8 cellular contexts compared by ENCODE assay signal in the genomic region with DNA sequence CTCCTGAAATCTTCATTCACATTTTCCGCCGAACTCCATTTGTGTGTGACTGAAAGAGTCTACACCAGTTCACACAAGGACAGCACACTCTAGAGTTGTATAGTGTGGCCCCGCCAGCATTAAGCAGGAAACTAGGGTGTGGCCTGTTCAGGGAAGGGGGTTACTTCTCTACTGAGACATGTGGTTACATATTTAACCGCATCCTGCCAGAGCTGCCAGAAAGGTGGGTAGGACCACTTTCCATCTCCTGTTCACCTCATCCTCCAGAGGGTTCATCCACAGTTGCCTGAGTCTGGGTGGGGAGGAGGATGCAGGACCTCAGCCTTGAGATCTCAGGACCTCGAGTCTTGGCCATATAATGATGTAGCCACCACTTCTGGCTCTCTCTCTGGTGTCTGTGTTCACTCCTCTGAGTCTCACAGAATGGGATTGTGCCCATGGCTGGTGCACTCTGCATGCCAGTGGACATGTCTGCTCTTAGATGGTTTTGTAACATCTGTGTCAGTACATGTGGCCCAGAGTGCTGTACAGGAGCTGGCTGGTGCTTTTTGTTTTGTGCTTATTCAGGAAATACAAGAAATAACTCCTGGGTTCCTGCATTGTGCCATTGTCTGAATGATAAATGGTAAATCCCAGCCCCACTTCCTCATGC. TPM values are rescaled to one million over a fixed set of nuclear protein-coding genes. Genes with fewer than 3 reads are reported as not detected.
DNase-seq lines count a peak whose midpoint lies in the region; ATAC-seq and TF ChIP-seq lines count a peak whose summit lies in the region.

No MANE protein-coding gene starts in this region.

- H3K9me3 ChIP-seq in heart left ventricle (peaks cover 0 to 11% (median 0%) of the 10 kb centered on the region in 12 donors), tibial nerve (peaks cover 0 to 22% (median 0%) of the 10 kb centered on the region in 4 donors)

- H3K27ac ChIP-seq in heart left ventricle = peak overlapping the region in 9 of 12 donors; percentile 29 to 79 (median 45)
- H3K27ac ChIP-seq in tibial nerve = no peak overlapping the region

- ATAC-seq in GM19372 (IDR thresholded peaks at IDR 0.05; ENCODE audit: low read depth, unreplicated experiment) = peak; percentile 92
- peak; percentile 83 for ATAC-seq in HG03342 (IDR thresholded peaks at IDR 0.05; ENCODE audit: unreplicated experiment)
- peak; percentile 52 to 89 (median 72) for ATAC-seq in heart left ventricle

- TF ChIP-seq CTCF in heart left ventricle (IDR thresholded peaks at IDR 0.05) (no peak), tibial nerve (IDR thresholded peaks at IDR 0.05) (no peak)

- no peak for TF ChIP-seq EP300 in tibial nerve (IDR thresholded peaks at IDR 0.05)

- peak; percentile 53 for DNase-seq in activated CD4-positive, alpha-beta T cell treated with anti-CD3 and anti-CD28 coated beads for 1 hour
- DNase-seq in heart left ventricle = no peak
- DNase-seq in tibial nerve (ENCODE audit: low spot score in 2 of 2) = no peak
- DNase-seq in foreskin melanocyte = no peak
- DNase-seq in iPS-NIHi11 (ENCODE audit: low spot score) = no peak
- DNase-seq in cortex of kidney (lab: John Stamatoyannopoulos, UW) = no peak

- peaks cover 0 to 23% (median 2%) of the 10 kb centered on the region in 12 donors for H3K4me1 ChIP-seq in heart left ventricle
- H3K4me1 ChIP-seq in tibial nerve = peaks cover 0 to 6% (median 0%) of the 10 kb centered on the region in 4 donors

- no peak for TF ChIP-seq POLR2A in heart left ventricle (IDR thresholded peaks at IDR 0.05)
- TF ChIP-seq POLR2A in tibial nerve (IDR thresholded peaks at IDR 0.05) = no peak

- H3K27me3 ChIP-seq in heart left ventricle = no peaks in the 10 kb centered on the region
- H3K27me3 ChIP-seq in tibial nerve = no peaks in the 10 kb centered on the region

- intact Hi-C loops in heart left ventricle (cut with DNase I) = no loop called here

- WGBS in heart left ventricle, 4 donors = 54 to 65% (median 62%) methylated on average over 5 of the region's 5 CpGs
- 68 to 84% methylated on average over 5 of the region's 5 CpGs for WGBS in tibial nerve, 2 donors

- no peaks in the 10 kb centered on the region for H3K36me3 ChIP-seq in heart left ventricle
- peaks cover 0 to 5% (median 0%) of the 10 kb centered on the region in 3 donors for H3K36me3 ChIP-seq in tibial nerve

- H3K4me3 ChIP-seq in heart left ventricle (no peak overlapping the region), tibial nerve (no peak overlapping the region)

RNA-seq across cellular contexts. Expression of gene SP140L, which starts 7.7 kb away (rescaled TPM):
- total RNA-seq in heart left ventricle (10 to 100 TPM in 1 of 9 donors, 1 to 10 TPM in 8; 2.5 to 17.6 (median 4.0) TPM), tibial nerve (10 to 100 TPM; 10.7 to 24.3 (median 12.9) TPM)
- polyA plus RNA-seq in heart left ventricle = 1 to 10 TPM; 2.8 to 8.8 TPM

Comparison
In these comparisons a context has a peak if more than half of its experiments do, and no peak if none do; other contexts are left out.
1. H3K27ac ChIP-seq: peak in heart left ventricle (9 of 12); none in tibial nerve (0 of 4).
2. Peak in every context shown above with its lines, with median percentiles within 50 percentile points of each other: ATAC-seq.